ENCODE assay signal across 15 cellular contexts in genomic region chr7:36408589-36408988, GRCh38. TPM values are rescaled to one million over a fixed set of nuclear protein-coding genes. Genes with fewer than 3 reads are reported as not detected.
A peak's percentile ranks its signal among the peaks of the same experiment; 100 is the strongest.
DNase-seq lines count a peak whose midpoint lies in the region; ATAC-seq and TF ChIP-seq lines count a peak whose summit lies in the region.
"Had no signal": no experiment of that assay in that cellular context is flagged by ENCODE, and none has a peak within 500 bp of the region (broad histone marks: within the 10 kb centered on the region; RNA-seq: fewer than 3 reads in every experiment).

No MANE protein-coding gene starts in this region.

- ATAC-seq in GM19351 (IDR thresholded peaks at IDR 0.05; ENCODE audit: unreplicated experiment), result no peak
- ATAC-seq: activated CD8-positive, alpha-beta T cell treated with anti-CD3 and anti-CD28 coated beads for 36 hours; GM12878; naive thymus-derived CD4-positive, alpha-beta T cell had no signal

- intact Hi-C loops in dorsolateral prefrontal cortex (cut with DNase I), result loop anchor here in 1 of 2 donors (5.0 kb wide), 1 partner anchor 41 kb away; a partner anchor contains a TSS

- H3K4me1 ChIP-seq in neuronal stem cell (ENCODE audit: control insufficient read depth in 2 of 2, insufficient read depth in 1 of 2, low read depth in 1 of 2, low read length in 2 of 2), result no peaks in the 10 kb centered on the region
- H3K4me1 ChIP-seq: testis had no signal

- H2BK120ac ChIP-seq in neuronal stem cell (ENCODE audit: low read depth, low read length), result no peak overlapping the region

- no peak overlapping the region for H4K91ac ChIP-seq in neuronal stem cell (ENCODE audit: low read depth, low read length, poor library complexity)

- DNase-seq in NCI-H1417 (lab: John Stamatoyannopoulos, UW) (peak in 2 of 3 experiments; percentile 26 to 73), NCI-H1417 treated with DMSO at 0.1 percent for 48 hours (lab: John Stamatoyannopoulos, UW) (no peak), NCI-H526 treated with DMSO at 0.1 percent for 48 hours (lab: John Stamatoyannopoulos, UW) (peak; percentile 90), dorsolateral prefrontal cortex (no peak), putamen (ENCODE audit: low spot score) (peak; percentile 20), neuronal stem cell (ENCODE audit: low spot score) (no peak), mesenteric fat pad (ENCODE audit: low spot score) (no peak)
- DNase-seq: activated CD8-positive, alpha-beta T cell treated with anti-CD3 and anti-CD28 coated beads for 36 hours; amygdala; CD4-positive, CD25-positive, alpha-beta regulatory T cell; naive thymus-derived CD4-positive, alpha-beta T cell; NCI-H2107; testis had no signal

- H3K27me3 ChIP-seq in dorsolateral prefrontal cortex, result no peaks in the 10 kb centered on the region
- H3K27me3 ChIP-seq in neuronal stem cell (ENCODE audit: control insufficient read depth in 3 of 3, insufficient read depth in 3 of 3, low read depth in 1 of 3, low read length in 3 of 3), result no peaks in the 10 kb centered on the region
- H3K27me3 ChIP-seq: testis had no signal

- peaks cover 34 to 98% of the 10 kb centered on the region in 2 donors for H3K36me3 ChIP-seq in neuronal stem cell (replicated peaks in 1 of 2; ENCODE audit: control insufficient read depth in 2 of 2, insufficient read depth in 2 of 2, low read length in 2 of 2)

- no peak overlapping the region for H3K4me2 ChIP-seq in neuronal stem cell (ENCODE audit: insufficient read depth, low read length, poor library complexity, severe bottlenecking)

- H2BK12ac ChIP-seq in neuronal stem cell (ENCODE audit: low read length), result no peak overlapping the region

- H3K9ac ChIP-seq in neuronal stem cell (ENCODE audit: low read depth, low read length, poor library complexity), result no peak overlapping the region

- H3K14ac ChIP-seq in neuronal stem cell (ENCODE audit: low read length), result no peak overlapping the region

- H3K9me3 ChIP-seq in neuronal stem cell (replicated peaks in 1 of 2; ENCODE audit: control insufficient read depth in 2 of 2, insufficient read depth in 1 of 2, low read depth in 1 of 2, low read length in 2 of 2), result no peaks in the 10 kb centered on the region
- H3K9me3 ChIP-seq: testis had no signal

- H3K4ac ChIP-seq in neuronal stem cell (ENCODE audit: low read length), result no peak overlapping the region

- H4K8ac ChIP-seq in neuronal stem cell (ENCODE audit: low read depth, low read length), result no peak overlapping the region

- TF ChIP-seq CTCF in dorsolateral prefrontal cortex (IDR thresholded peaks at IDR 0.05 in 54 of 56, conservative IDR thresholded peaks at IDR 0.05 in 2 of 56; ENCODE audit: low read depth in 1 of 56, partially characterized antibody in 56 of 56), result no peak

- no peak overlapping the region for H3K23ac ChIP-seq in neuronal stem cell (ENCODE audit: low read depth, low read length, poor library complexity)

- H2AFZ ChIP-seq in neuronal stem cell (ENCODE audit: low read length), result no peak overlapping the region

- H2BK15ac ChIP-seq in neuronal stem cell (ENCODE audit: low read length), result no peak overlapping the region

- no peak overlapping the region for H3K18ac ChIP-seq in neuronal stem cell (ENCODE audit: low read length)

- no peak overlapping the region for H2AK5ac ChIP-seq in neuronal stem cell (ENCODE audit: low read depth, low read length)

- no CpG with 5 or more reads among the region's 2 CpGs for WGBS in neuronal stem cell (ENCODE audit: extremely low coverage in 2 of 2, insufficient read length in 2 of 2, insufficient replicate concordance in 1 of 2), 2 donors

- H3K4me3 ChIP-seq in dorsolateral prefrontal cortex (peak overlapping the region in 58 of 59 donors; percentile 8 to 81 (median 56)), neuronal stem cell (ENCODE audit: low read length in 2 of 2) (no peak overlapping the region)
- H3K4me3 ChIP-seq: GM12878, testis had no signal

- no peak overlapping the region for H2BK5ac ChIP-seq in neuronal stem cell (ENCODE audit: low read length)

- no peaks in the 10 kb centered on the region for H3K79me1 ChIP-seq in neuronal stem cell (ENCODE audit: low read depth, low read length)

- peak overlapping the region in 56 of 59 donors; percentile 12 to 99 (median 90) for H3K27ac ChIP-seq in dorsolateral prefrontal cortex
- H3K27ac ChIP-seq in neuronal stem cell (replicated peaks; ENCODE audit: low read length), result no peak overlapping the region
- H3K27ac ChIP-seq: testis had no signal

RNA-seq across cellular contexts. Expression of gene ANLN, which starts 18.9 kb away (rescaled TPM):
- total RNA-seq in dorsolateral prefrontal cortex (100 to 1,000 TPM in 72 of 120 experiments, 10 to 100 TPM in 48; 26.6 to 509 (median 114) TPM), mesenteric fat pad (0.55 TPM)
- 70.1 TPM for polyA plus RNA-seq in neuronal stem cell (2013, experiment 1 of 2)
- 70.1 TPM for polyA plus RNA-seq in neuronal stem cell (2013, experiment 2 of 2)

Comparison
In these comparisons a context has a peak if more than half of its experiments do, and no peak if none do; other contexts are left out.
1. DNase-seq: peak in NCI-H1417 (2 of 3), NCI-H526 treated with DMSO at 0.1 percent for 48 hours (single experiment) and putamen (single experiment); none in NCI-H1417 treated with DMSO at 0.1 percent for 48 hours (single experiment), dorsolateral prefrontal cortex (0 of 10), neuronal stem cell (single experiment) and mesenteric fat pad (single experiment).
2. H3K4me3 ChIP-seq: peak in dorsolateral prefrontal cortex (58 of 59); none in neuronal stem cell (0 of 2).
3. RNA of gene ANLN, which starts 18.9 kb away (total RNA-seq): 26.6 to 509 TPM in dorsolateral prefrontal cortex; 0.55 TPM in mesenteric fat pad (single experiment); every median in the first group is over 10 times any median in the second.